Comparison of ENCODE assay signal across 8 cellular contexts in the genomic region with DNA sequence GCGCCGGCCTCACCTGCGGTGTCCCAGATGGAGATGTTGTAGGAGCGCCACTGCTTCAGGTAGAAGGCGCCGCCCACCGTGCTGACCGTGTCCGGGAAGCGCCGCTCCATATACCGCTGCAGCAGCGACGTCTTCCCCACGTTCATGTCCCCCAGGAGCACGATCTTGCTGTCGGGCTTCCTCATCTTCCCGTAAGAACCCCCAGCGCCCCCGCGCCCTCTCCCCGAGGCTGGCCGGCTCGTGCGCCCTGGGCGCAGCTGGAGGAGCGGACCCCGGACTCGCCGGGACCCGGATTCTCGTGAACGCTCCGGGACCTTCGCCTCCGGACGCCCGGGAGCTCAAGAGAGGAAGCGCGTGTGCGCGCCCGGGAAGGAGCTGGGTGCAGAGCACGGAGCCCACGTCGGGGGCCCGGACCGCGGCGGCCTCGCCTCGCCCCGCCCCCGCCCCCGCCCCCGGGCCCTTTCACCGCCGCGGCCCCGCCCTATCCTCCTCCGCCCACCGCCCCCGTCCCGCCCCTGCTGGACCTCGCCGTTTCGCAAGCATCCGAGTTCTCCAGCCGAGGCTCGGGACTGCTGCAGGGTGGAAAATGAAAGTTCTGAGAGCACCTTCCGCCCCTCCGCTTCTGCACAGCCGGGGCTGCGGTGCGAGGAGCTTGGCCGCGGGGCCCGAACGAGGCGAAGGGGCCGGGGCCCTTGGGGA. TPM values are rescaled to one million over a fixed set of nuclear protein-coding genes. Genes with fewer than 3 reads are reported as not detected.
DNase-seq lines count a peak whose midpoint lies in the region; ATAC-seq and TF ChIP-seq lines count a peak whose summit lies in the region.

A gene with protein sequence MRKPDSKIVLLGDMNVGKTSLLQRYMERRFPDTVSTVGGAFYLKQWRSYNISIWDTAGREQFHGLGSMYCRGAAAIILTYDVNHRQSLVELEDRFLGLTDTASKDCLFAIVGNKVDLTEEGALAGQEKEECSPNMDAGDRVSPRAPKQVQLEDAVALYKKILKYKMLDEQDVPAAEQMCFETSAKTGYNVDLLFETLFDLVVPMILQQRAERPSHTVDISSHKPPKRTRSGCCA (minus strand): TSS at position 388 of the 699 bp plus-strand sequence. CDS start 203 bp downstream, at position 185.

- peak within 1 kb of the TSS; percentile 86 for H3K4me3 ChIP-seq in ACC112 (ENCODE audit: low read depth, low read length)

- peaks cover 25% of the 10 kb centered on the region for H3K79me2 ChIP-seq in ACC112 (ENCODE audit: control insufficient read depth, insufficient read depth, low read length, unreplicated experiment)

- H3K27ac ChIP-seq in ACC112 (ENCODE audit: low read depth, low read length) = peak within 1 kb of the TSS; percentile 67

- intact Hi-C loops in activated CD8-positive, alpha-beta T cell treated with anti-CD3 and anti-CD28 coated beads for 36 hours (cut with micrococcal nuclease) = no loop called here

- H2AFZ ChIP-seq in ACC112 (ENCODE audit: low read length, unreplicated experiment) = peak within 1 kb of the TSS; percentile 87

- no peak for TF ChIP-seq CTCF in activated CD8-positive, alpha-beta T cell treated with anti-CD3 and anti-CD28 coated beads for 36 hours (IDR thresholded peaks at IDR 0.05)

- peaks cover 17% of the 10 kb centered on the region for H3K27me3 Mint-ChIP-seq in activated CD8-positive, alpha-beta T cell treated with anti-CD3 and anti-CD28 coated beads for 36 hours
- H3K27me3 Mint-ChIP-seq in memory B cell = peaks cover 3% of the 10 kb centered on the region

- H3K27ac Mint-ChIP-seq in activated CD8-positive, alpha-beta T cell treated with anti-CD3 and anti-CD28 coated beads for 36 hours = peak within 1 kb of the TSS; percentile 83
- peak within 1 kb of the TSS; percentile 88 for H3K27ac Mint-ChIP-seq in memory B cell

- H3K36me3 Mint-ChIP-seq in activated CD8-positive, alpha-beta T cell treated with anti-CD3 and anti-CD28 coated beads for 36 hours (ENCODE audit: low read depth) = peaks cover 6% of the 10 kb centered on the region
- peaks cover 5% of the 10 kb centered on the region for H3K36me3 Mint-ChIP-seq in memory B cell

- peak; percentile 79 for DNase-seq in NCI-H69 (lab: John Stamatoyannopoulos, UW)
- peak; percentile 69 for DNase-seq in activated CD8-positive, alpha-beta T cell treated with anti-CD3 and anti-CD28 coated beads for 36 hours
- peak; percentile 40 for DNase-seq in effector CD4-positive, alpha-beta T cell
- peak; percentile 53 to 61 for DNase-seq in memory B cell (ENCODE audit: low spot score in 2 of 2)
- DNase-seq in stimulated activated CD8-positive, alpha-beta memory T cell treated with anti-CD3 and anti-CD28 coated beads, Interleukin-12 subunit alpha, Interleukin-12 subunit beta, amount 100 ng/mL, for 24 hours (ENCODE audit: extremely low read depth) = peak; percentile 10

- H3K36me3 ChIP-seq in ACC112 (ENCODE audit: insufficient read depth, low read length) = no peaks in the 10 kb centered on the region

- H3K4me1 Mint-ChIP-seq in activated CD8-positive, alpha-beta T cell treated with anti-CD3 and anti-CD28 coated beads for 36 hours (ENCODE audit: low read depth) = peaks cover 17% of the 10 kb centered on the region
- peaks cover 13% of the 10 kb centered on the region for H3K4me1 Mint-ChIP-seq in memory B cell

- peak within 1 kb of the TSS; percentile 82 for H3K4me3 Mint-ChIP-seq in activated CD8-positive, alpha-beta T cell treated with anti-CD3 and anti-CD28 coated beads for 36 hours
- H3K4me3 Mint-ChIP-seq in memory B cell = peak within 1 kb of the TSS; percentile 98

- no peaks in the 10 kb centered on the region for H3K27me3 ChIP-seq in ACC112 (ENCODE audit: insufficient read depth, low read length)

- POLR2A ChIA-PET in activated CD8-positive, alpha-beta T cell treated with anti-CD3 and anti-CD28 coated beads for 36 hours (lab: Charles Lee) = interaction anchor here (0.9 to 1.8 kb wide), 2 partner anchors 10 to 35 kb away, joined by 3 read pairs; no protein-coding TSS in a partner anchor

- H3K9me3 Mint-ChIP-seq in activated CD8-positive, alpha-beta T cell treated with anti-CD3 and anti-CD28 coated beads for 36 hours = no peaks in the 10 kb centered on the region
- H3K9me3 Mint-ChIP-seq in memory B cell = peaks cover 5% of the 10 kb centered on the region

- CTCF ChIA-PET in activated CD8-positive, alpha-beta T cell treated with anti-CD3 and anti-CD28 coated beads for 36 hours (lab: Charles Lee) = interaction anchor here (0.9 to 1.0 kb wide), 2 partner anchors 13 to 106 kb away, joined by 3 read pairs; no protein-coding TSS in a partner anchor

- H3K4me1 ChIP-seq in ACC112 (ENCODE audit: control insufficient read depth, insufficient read depth, low read length, unreplicated experiment) = peaks cover 6% of the 10 kb centered on the region

- ATAC-seq in GM18519 (IDR thresholded peaks at IDR 0.05; ENCODE audit: low FRiP score, unreplicated experiment) (peak; percentile 56), HG03025 (IDR thresholded peaks at IDR 0.05; ENCODE audit: low FRiP score, unreplicated experiment) (peak; percentile 76), memory B cell (ENCODE audit: low read depth) (peak; percentile 75)
- ATAC-seq in activated CD8-positive, alpha-beta T cell treated with anti-CD3 and anti-CD28 coated beads for 36 hours = peak; percentile 71

RNA-seq across cellular contexts. Expression of the gene that starts here (rescaled TPM):
- 10 to 100 TPM; 10.3 to 11.1 TPM for total RNA-seq in activated CD8-positive, alpha-beta T cell treated with anti-CD3 and anti-CD28 coated beads for 36 hours

Comparison
In these comparisons a context has a peak if more than half of its experiments do, and no peak if none do; other contexts are left out.
1. Peak in every context shown above with its lines: DNase-seq, ATAC-seq, H3K4me3 ChIP-seq and H3K27ac ChIP-seq.
2. DNase-seq: peak in every context shown above with its lines; median percentile 79 in NCI-H69; 69 in activated CD8-positive, alpha-beta T cell treated with anti-CD3 and anti-CD28 coated beads for 36 hours; 57 in memory B cell; 40 in effector CD4-positive, alpha-beta T cell; 10 in stimulated activated CD8-positive, alpha-beta memory T cell treated with anti-CD3 and anti-CD28 coated beads, Interleukin-12 subunit alpha, Interleukin-12 subunit beta, amount 100 ng/mL, for 24 hours.